20 cellular contexts compared by ENCODE assay signal in the genomic region with DNA sequence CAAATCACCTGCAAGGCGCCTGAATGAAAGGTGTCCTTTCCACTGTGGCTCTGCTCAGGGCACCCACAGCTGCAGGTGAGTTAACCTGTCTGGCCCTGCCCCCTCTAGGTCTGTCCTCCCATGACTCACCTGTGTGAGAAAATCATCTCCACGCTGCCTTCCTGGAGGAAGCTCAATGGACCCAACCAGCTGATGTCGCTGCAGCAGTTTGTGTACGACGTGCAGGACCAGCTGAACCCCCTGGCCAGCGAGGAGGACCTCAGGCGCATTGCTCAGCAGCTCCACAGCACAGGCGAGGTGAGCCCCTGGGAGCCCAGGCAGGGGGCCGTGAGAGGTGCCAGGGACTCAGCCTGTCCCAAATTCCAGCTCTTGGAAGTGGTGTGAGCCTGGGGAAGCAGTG. TPM values are rescaled to one million over a fixed set of nuclear protein-coding genes. Genes with fewer than 3 reads are reported as not detected.
DNase-seq lines count a peak whose midpoint lies in the region; ATAC-seq, FAIRE-seq and TF ChIP-seq lines count a peak whose summit lies in the region.
"Had no signal": no experiment of that assay in that cellular context is flagged by ENCODE, and none has a peak within 500 bp of the region (broad histone marks: within the 10 kb centered on the region; RNA-seq: fewer than 3 reads in every experiment).

No MANE protein-coding gene starts in this region.

- intact Hi-C loops in HCT116 (cut with micrococcal nuclease) (no loop called here), CD14-positive monocyte (cut with micrococcal nuclease) (no loop called here), Caco-2 (cut with micrococcal nuclease; ENCODE audit: unreplicated experiment) (no loop called here)

- H3K9me3 Mint-ChIP-seq in endodermal cell (no peaks in the 10 kb centered on the region), CD14-positive monocyte (peaks cover 0 to 3% (median 0%) of the 10 kb centered on the region in 7 donors), Caco-2 (ENCODE audit: unreplicated experiment) (no peaks in the 10 kb centered on the region)

- H2AFZ ChIP-seq in HCT116 (ENCODE audit: low read depth, low read length, poor library complexity, severe bottlenecking) = no peak overlapping the region

- no peak overlapping the region for H3K27ac ChIP-seq in HCT116 (ENCODE audit: low read depth, low read length)
- no peak overlapping the region for H3K27ac ChIP-seq in endodermal cell (ENCODE audit: low read depth, low read length)
- H3K27ac ChIP-seq: C4-2B had no signal

- no peaks in the 10 kb centered on the region for H3K79me2 ChIP-seq in HCT116 (ENCODE audit: insufficient read depth, low read length)

- no peaks in the 10 kb centered on the region for H3K27me3 ChIP-seq in HCT116 (ENCODE audit: insufficient read depth, low read length)
- no peaks in the 10 kb centered on the region for H3K27me3 ChIP-seq in endodermal cell (ENCODE audit: control insufficient read depth, insufficient read depth, low read length, poor library complexity, severe bottlenecking)
- no peaks in the 10 kb centered on the region for H3K27me3 ChIP-seq in Caco-2 (replicated peaks; ENCODE audit: control insufficient read depth, insufficient read depth, low read length)

- no peaks in the 10 kb centered on the region for H3K27me3 Mint-ChIP-seq in endodermal cell (ENCODE audit: insufficient read depth)
- H3K27me3 Mint-ChIP-seq in CD14-positive monocyte (ENCODE audit: low read depth in 3 of 3) = no peaks in the 10 kb centered on the region
- H3K27me3 Mint-ChIP-seq in Caco-2 (ENCODE audit: insufficient read depth, unreplicated experiment) = no peaks in the 10 kb centered on the region
- H3K27me3 Mint-ChIP-seq: IgD-negative memory B cell had no signal

- no peak overlapping the region for H3K4me3 Mint-ChIP-seq in endodermal cell
- H3K4me3 Mint-ChIP-seq in CD14-positive monocyte = no peak overlapping the region
- H3K4me3 Mint-ChIP-seq in Caco-2 (ENCODE audit: unreplicated experiment) = no peak overlapping the region
- H3K4me3 Mint-ChIP-seq: IgD-negative memory B cell had no signal

- CTCF ChIA-PET in HCT116 (lab: Charles Lee) (no interaction called here), Caco-2 (lab: Charles Lee) (no interaction called here)

- no peak overlapping the region for H3K9ac ChIP-seq in HCT116 (ENCODE audit: low read length)
- H3K9ac ChIP-seq in endodermal cell (ENCODE audit: extremely low read depth, low read length, poor library complexity, severe bottlenecking) = no peak overlapping the region

- DNase-seq in HCT116 (ENCODE audit: low read depth, low spot score) = no peak
- DNase-seq in endodermal cell = peak; percentile 49
- peak; percentile 73 for DNase-seq in mesenteric fat pad (ENCODE audit: low spot score)
- DNase-seq in urothelium cell line (ENCODE audit: low spot score) = no peak
- DNase-seq in CD14-positive monocyte (ENCODE audit: low spot score) = no peak
- no peak for DNase-seq in Caco-2
- DNase-seq: EL, HCEC 1CT, Kasumi-1, NCI-H1417, NCI-H1694 treated with DMSO at 0.1 percent for 48 hours, NCI-H2081 treated with DMSO at 0.1 percent for 48 hours, NCI-H446 treated with DMSO at 0.1 percent for 48 hours, NCI-H526 treated with DMSO at 0.1 percent for 48 hours, OCI-M1, Right ventricle myocardium superior had no signal

- peaks cover 0 to 17% of the 10 kb centered on the region in 2 experiments; a peak in 2 of 4 replicates for H3K4me1 ChIP-seq in HCT116 (ENCODE audit: control insufficient read depth in 1 of 2, insufficient read depth in 2 of 2, low read length in 2 of 2)
- no peaks in the 10 kb centered on the region for H3K4me1 ChIP-seq in endodermal cell (ENCODE audit: control insufficient read depth, insufficient read depth, low read length)
- H3K4me1 ChIP-seq in Caco-2 = no peaks in the 10 kb centered on the region

- H3K4me3 ChIP-seq in HCT116 (replicated peaks in 1 of 2; ENCODE audit: low read depth in 1 of 2, low read length in 2 of 2) (no peak overlapping the region), endodermal cell (ENCODE audit: low read length) (no peak overlapping the region), Caco-2 (ENCODE audit: low read depth, low read length) (no peak overlapping the region)

- no peaks in the 10 kb centered on the region for H3K36me3 ChIP-seq in HCT116 (ENCODE audit: control insufficient read depth in 1 of 2, insufficient read depth in 2 of 2, low read length in 2 of 2)
- H3K36me3 ChIP-seq in endodermal cell (ENCODE audit: control insufficient read depth, insufficient read depth, low read length) = peaks cover 94% of the 10 kb centered on the region
- H3K36me3 ChIP-seq in Caco-2 (ENCODE audit: control insufficient read depth, insufficient read depth, low read length) = no peaks in the 10 kb centered on the region

- H3K9me3 ChIP-seq in HCT116 (ENCODE audit: control insufficient read depth in 1 of 2, insufficient read depth in 1 of 2, low read depth in 1 of 2, low read length in 2 of 2) (no peaks in the 10 kb centered on the region), endodermal cell (ENCODE audit: control insufficient read depth, low read length) (no peaks in the 10 kb centered on the region), Caco-2 (no peaks in the 10 kb centered on the region)

- BruUV-seq in HCT116 (replicated peaks; lab: Mats Ljungman, UMichigan) (no TSS peak), Caco-2 (replicated peaks; lab: Mats Ljungman, UMichigan) (no TSS peak)

- no peak overlapping the region for H3K4me2 ChIP-seq in HCT116 (ENCODE audit: low read length)

- no peaks in the 10 kb centered on the region for H3K9me2 ChIP-seq in HCT116 (ENCODE audit: insufficient read depth)

- H3K36me3 Mint-ChIP-seq in endodermal cell (ENCODE audit: low read depth) = peaks cover 85% of the 10 kb centered on the region
- H3K36me3 Mint-ChIP-seq in CD14-positive monocyte = peaks cover 90 to 98% of the 10 kb centered on the region in 2 donors
- peaks cover 36% of the 10 kb centered on the region for H3K36me3 Mint-ChIP-seq in Caco-2 (ENCODE audit: insufficient read depth, unreplicated experiment)

- FAIRE-seq in urothelium cell line (lab: Jason Lieb, UNC) = peak; percentile 68
- FAIRE-seq: A204.1 had no signal

- H3K4me1 Mint-ChIP-seq in endodermal cell (peaks cover 2% of the 10 kb centered on the region), CD14-positive monocyte (peaks cover 3% of the 10 kb centered on the region), Caco-2 (ENCODE audit: low read depth, unreplicated experiment) (no peaks in the 10 kb centered on the region)

- peak overlapping the region; percentile 66 for H3K27ac Mint-ChIP-seq in endodermal cell
- peak overlapping the region in 2 of 7 donors; percentile 5 to 84 for H3K27ac Mint-ChIP-seq in CD14-positive monocyte
- no peak overlapping the region for H3K27ac Mint-ChIP-seq in Caco-2 (ENCODE audit: unreplicated experiment)

- no peak for TF ChIP-seq POLR2A in HCT116 (IDR thresholded peaks at IDR 0.05; ENCODE audit: borderline replicate concordance, extremely low read depth, insufficient read depth, insufficient read length)

- RAD21 ChIA-PET in HCT116 (lab: Charles Lee; ENCODE audit: low non-redundant PET in 1 of 2, low total read pairs in 2 of 2, uncharacterized antibody in 2 of 2, unreplicated experiment in 2 of 2) = no interaction called here

- TF ChIP-seq CTCF in HCT116 (IDR thresholded peaks at IDR 0.05 in 2 of 3, conservative IDR thresholded peaks at IDR 0.05 in 1 of 3; ENCODE audit: borderline replicate concordance in 1 of 3, insufficient read depth in 1 of 3, low read depth in 2 of 3, low read length in 2 of 3) = no peak
- TF ChIP-seq CTCF in endodermal cell (conservative IDR thresholded peaks at IDR 0.05) = no peak
- no peak for TF ChIP-seq CTCF in CD14-positive monocyte (IDR thresholded peaks at IDR 0.05)
- TF ChIP-seq CTCF in Caco-2 (IDR thresholded peaks at IDR 0.05; ENCODE audit: insufficient read depth in 1 of 2, low read depth in 1 of 2, low read length in 1 of 2, severe bottlenecking in 1 of 2, unreplicated experiment in 1 of 2) = no peak

- 0 out of 2 replicates have a peak, but pooled peaks have one; percentile 25 for ATAC-seq in HCT116
- no peak for ATAC-seq in HG03139 (IDR thresholded peaks at IDR 0.05; ENCODE audit: unreplicated experiment)

- WGBS in endodermal cell (ENCODE audit: insufficient coverage in 1 of 2, insufficient read length in 1 of 2), 2 experiments = 93 to 100% methylated on average over 3 to 9 of the region's 9 CpGs

- POLR2A ChIA-PET in HCT116 (lab: Charles Lee) (interaction anchor here (1.2 kb wide), 1 partner anchor 23 kb away, joined by 5 read pairs; a partner anchor contains a TSS), Caco-2 (lab: Charles Lee) (no interaction called here)

- H4K20me1 ChIP-seq in HCT116 (ENCODE audit: insufficient read depth) = no peaks in the 10 kb centered on the region

- no peak for TF ChIP-seq RAD21 in HCT116 (IDR thresholded peaks at IDR 0.05; ENCODE audit: low read depth)

TF ChIP-seq in HCT116, 20 proteins besides CTCF, POLR2A, EP300 and RAD21:
- TF ChIP-seq FOSL1 (IDR thresholded peaks at IDR 0.05; ENCODE audit: low read depth) (no peak), EZH2 (IDR thresholded peaks at IDR 0.05) (no peak), ELF1 (IDR thresholded peaks at IDR 0.05; ENCODE audit: borderline replicate concordance, low read depth) (no peak)

RNA-seq across cellular contexts. Expression of a gene that starts 23.0 kb away (rescaled TPM):
- 63.1 TPM for total RNA-seq in HCT116 (2021; ENCODE audit: unreplicated experiment)
- 71.9 and 77.1 TPM in 2 replicates for polyA plus RNA-seq in HCT116 (2012)
- total RNA-seq in endodermal cell = 100 to 1,000 TPM in 1 of 2 donors, 10 to 100 TPM in 1; 81.2 to 131 TPM
- 49.7 TPM for polyA plus RNA-seq in endodermal cell (2013, experiment 1 of 2)
- 47.5 TPM for polyA plus RNA-seq in endodermal cell (2013, experiment 2 of 2)
- 729 TPM for total RNA-seq in mesenteric fat pad
- 10 to 100 TPM; 22.0 to 28.3 TPM for polyA plus RNA-seq in CD14-positive monocyte
- total RNA-seq in Caco-2 (2022) = 40.2 and 50.1 TPM in 2 replicates

Comparison
In these comparisons a context has a peak if more than half of its experiments do, and no peak if none do; other contexts are left out.
1. DNase-seq: peak in endodermal cell (single experiment) and mesenteric fat pad (single experiment); none in HCT116 (single experiment), urothelium cell line (single experiment), CD14-positive monocyte (single experiment) and Caco-2 (0 of 2).